In the genomic region with DNA sequence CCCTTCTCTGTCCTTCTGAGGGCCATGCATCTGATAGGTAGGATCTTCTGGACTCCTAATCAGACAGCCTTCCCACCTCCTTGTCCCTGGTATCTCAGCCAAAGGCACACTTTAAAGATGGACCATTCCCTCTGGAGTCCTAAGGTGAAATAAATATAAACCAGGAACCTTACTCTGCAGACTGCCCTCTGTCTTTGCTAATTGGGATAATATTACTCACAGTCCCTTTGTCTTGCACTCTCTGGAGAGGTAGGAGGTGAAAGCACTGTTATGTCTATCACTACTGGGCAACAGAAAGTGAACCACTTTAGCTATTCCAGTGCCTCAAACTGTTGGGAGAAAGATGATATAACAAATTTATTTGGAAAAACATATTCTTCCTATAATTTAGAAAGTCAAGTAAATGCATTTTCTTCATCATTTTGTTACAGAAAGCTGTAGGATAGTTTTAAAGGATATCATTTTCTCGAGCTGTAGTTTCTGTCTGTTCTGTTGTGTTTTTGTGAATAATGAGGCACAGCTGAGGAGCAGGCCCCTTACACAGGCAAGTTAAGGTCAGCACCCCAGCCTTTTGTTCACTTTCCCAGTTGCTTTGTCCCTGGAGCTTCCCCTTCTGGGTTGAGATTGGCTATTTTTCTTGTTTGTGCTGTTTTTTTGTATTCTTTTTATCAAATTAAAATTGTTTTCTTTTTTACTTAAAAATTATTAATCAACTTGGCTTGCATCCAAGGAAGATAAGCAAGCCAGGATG, we compare ENCODE assay signal across 12 cellular contexts.
DNase-seq lines count a peak whose midpoint lies in the region; ATAC-seq and TF ChIP-seq lines count a peak whose summit lies in the region.
"Had no signal": no experiment of that assay in that cellular context is flagged by ENCODE, and none has a peak within 500 bp of the region (broad histone marks: within the 10 kb centered on the region; RNA-seq: fewer than 3 reads in every experiment).

No MANE protein-coding gene starts in this region.

- ATAC-seq in stimulated activated naive CD8-positive, alpha-beta T cell treated with anti-CD3 and anti-CD28 coated beads, Interleukin-15, Interleukin-2, amounts not matched to agents 100 U/mL and 50 U/mL, for 24 hours: no peak
- ATAC-seq in HG03095 (IDR thresholded peaks at IDR 0.05; ENCODE audit: unreplicated experiment) (no peak), HG02588 (IDR thresholded peaks at IDR 0.05; ENCODE audit: unreplicated experiment) (no peak)

- TF ChIP-seq CTCF in endodermal cell (conservative IDR thresholded peaks at IDR 0.05) (peak; percentile 9), suprapubic skin (IDR thresholded peaks at IDR 0.05) (no peak)

- H3K4me3 ChIP-seq in endodermal cell (ENCODE audit: low read length) (no peak overlapping the region), muscle layer of colon (ENCODE audit: low read depth in 1 of 2, low read length in 2 of 2) (no peak overlapping the region), suprapubic skin (no peak overlapping the region)
- H3K4me3 ChIP-seq: stomach had no signal

- H3K27me3 ChIP-seq in endodermal cell (ENCODE audit: control insufficient read depth, insufficient read depth, low read length, poor library complexity, severe bottlenecking): no peaks in the 10 kb centered on the region
- H3K27me3 ChIP-seq in muscle layer of colon (ENCODE audit: control insufficient read depth in 1 of 2, insufficient read depth in 2 of 2, low read length in 2 of 2): no peaks in the 10 kb centered on the region
- no peaks in the 10 kb centered on the region for H3K27me3 ChIP-seq in suprapubic skin
- H3K27me3 ChIP-seq: stomach had no signal

- H3K27ac ChIP-seq in endodermal cell (ENCODE audit: low read depth, low read length) (peak overlapping the region; percentile 45), muscle layer of colon (ENCODE audit: low read depth, low read length) (peak overlapping the region; percentile 9), suprapubic skin (peak overlapping the region; percentile 60)
- H3K27ac ChIP-seq: WERI-Rb-1 had no signal

- no peaks in the 10 kb centered on the region for H3K27me3 Mint-ChIP-seq in endodermal cell (ENCODE audit: insufficient read depth)

- no peak for TF ChIP-seq POLR2A in suprapubic skin (IDR thresholded peaks at IDR 0.05)

- TF ChIP-seq EP300 in suprapubic skin (IDR thresholded peaks at IDR 0.05): no peak

- H3K36me3 ChIP-seq in endodermal cell (ENCODE audit: control insufficient read depth, insufficient read depth, low read length) (no peaks in the 10 kb centered on the region), muscle layer of colon (ENCODE audit: insufficient read depth, low read length) (no peaks in the 10 kb centered on the region), suprapubic skin (no peaks in the 10 kb centered on the region)
- H3K36me3 ChIP-seq: stomach, WERI-Rb-1 had no signal

- no peaks in the 10 kb centered on the region for H3K36me3 Mint-ChIP-seq in endodermal cell (ENCODE audit: low read depth)

- H3K9me3 ChIP-seq in endodermal cell (ENCODE audit: control insufficient read depth, low read length): no peaks in the 10 kb centered on the region
- no peaks in the 10 kb centered on the region for H3K9me3 ChIP-seq in muscle layer of colon (ENCODE audit: low read length)
- no peaks in the 10 kb centered on the region for H3K9me3 ChIP-seq in suprapubic skin
- H3K9me3 ChIP-seq: stomach had no signal

- DNase-seq in OCI-M1 (lab: John Stamatoyannopoulos, UW): peak; percentile 34
- DNase-seq in endodermal cell: no peak
- no peak for DNase-seq in suprapubic skin (ENCODE audit: low spot score in 2 of 2)
- no peak for DNase-seq in stimulated activated naive CD8-positive, alpha-beta T cell treated with anti-CD3 and anti-CD28 coated beads, Interleukin-15, Interleukin-2, amounts not matched to agents 100 U/mL and 50 U/mL, for 24 hours
- DNase-seq: effector CD8-positive, alpha-beta T cell; NCI-H187 treated with DMSO at 0.1 percent for 48 hours; stimulated activated CD4-positive, alpha-beta T cell treated with anti-CD3 and anti-CD28 coated beads, Interleukin-2, amount 100 ng/mL, for 48 hours; stomach; WERI-Rb-1 had no signal

- no peak overlapping the region for H3K4me3 Mint-ChIP-seq in endodermal cell

- H3K4me1 ChIP-seq in endodermal cell (ENCODE audit: control insufficient read depth, insufficient read depth, low read length): peaks cover 7% of the 10 kb centered on the region
- peaks cover 15% of the 10 kb centered on the region for H3K4me1 ChIP-seq in muscle layer of colon (ENCODE audit: insufficient read depth, low read length)
- peaks cover 51% of the 10 kb centered on the region for H3K4me1 ChIP-seq in suprapubic skin

- H3K4me1 Mint-ChIP-seq in endodermal cell: peaks cover 11% of the 10 kb centered on the region

- H3K9me3 Mint-ChIP-seq in endodermal cell: no peaks in the 10 kb centered on the region

- 91% methylated on average over 1 of the region's 1 CpG; no CpG with 5 or more reads in 1 of the 2 experiments for WGBS in endodermal cell (ENCODE audit: insufficient coverage in 1 of 2, insufficient read length in 1 of 2), 2 experiments
- 82% methylated on average over 1 of the region's 1 CpG for WGBS in suprapubic skin

- H3K9ac ChIP-seq in endodermal cell (ENCODE audit: extremely low read depth, low read length, poor library complexity, severe bottlenecking) (no peak overlapping the region), muscle layer of colon (ENCODE audit: low read length) (no peak overlapping the region)

- H3K27ac Mint-ChIP-seq in endodermal cell: no peak overlapping the region

Comparison
In these comparisons a context has a peak if more than half of its experiments do, and no peak if none do; other contexts are left out.
1. H3K27ac ChIP-seq: peak in every context shown above with its lines; median percentile 60 in suprapubic skin; 45 in endodermal cell; 9 in muscle layer of colon.